In genomic region chr22:43152001-43152354, GRCh38 we compare ENCODE assay signal across 8 cellular contexts. TPM values are rescaled to one million over a fixed set of nuclear protein-coding genes. Genes with fewer than 3 reads are reported as not detected.
DNase-seq lines count a peak whose midpoint lies in the region; ATAC-seq, FAIRE-seq and TF ChIP-seq lines count a peak whose summit lies in the region.

No MANE protein-coding gene starts in this region.

- in situ Hi-C loops in K562 (cut with MboI): no loop called here

- POLR2A ChIA-PET in K562 (lab: Yijun Ruan, JAX): no interaction called here

- no peak for TF ChIP-seq RAD21 in K562 (CRISPR knock-in tag; conservative IDR thresholded peaks at IDR 0.05 in 1 of 2, IDR thresholded peaks at IDR 0.05 in 1 of 2)

- CTCF ChIA-PET in K562 (lab: Yijun Ruan, JAX; ENCODE audit: low intra/inter-chr PET ratio): no interaction called here

- H4K5ac ChIP-seq in mesendoderm (ENCODE audit: low read length): no peak overlapping the region

- H3K9me1 ChIP-seq in K562 (ENCODE audit: control insufficient read depth, insufficient read depth, low read length): no peaks in the 10 kb centered on the region

- TF ChIP-seq CTCF in K562 (IDR thresholded peaks at IDR 0.05 in 2 of 3, conservative IDR thresholded peaks at IDR 0.05 in 1 of 3; ENCODE audit: insufficient read depth in 2 of 3, low read depth in 1 of 3, low read length in 3 of 3) (no peak), vagina (IDR thresholded peaks at IDR 0.05) (no peak)

- 0 out of 2 replicates have a peak, but pooled peaks cover 3% of the 10 kb centered on the region for H4K20me1 ChIP-seq in K562 (replicated peaks; ENCODE audit: control insufficient read depth, insufficient read depth, low read length)

- H3K79me2 ChIP-seq in K562 (ENCODE audit: control insufficient read depth, insufficient read depth, low read length): peaks cover 30% of the 10 kb centered on the region
- H3K79me2 ChIP-seq in mesendoderm (ENCODE audit: control insufficient read depth, insufficient read depth, low read length): no peaks in the 10 kb centered on the region

- peak; percentile 23 for DNase-seq in stimulated activated CD4-positive, alpha-beta T cell treated with anti-CD3 and anti-CD28 coated beads, Interleukin-15, amount 100 ng/mL, for 24 hours
- DNase-seq in stimulated activated CD4-positive, alpha-beta T cell treated with anti-CD3 and anti-CD28 coated beads, Interleukin-2, amount 100 ng/mL, for 48 hours: no peak
- DNase-seq in K562 (ENCODE audit: extremely low read depth in 1 of 4, low spot score in 3 of 4) (no peak), mesendoderm (peak; percentile 19), vagina (ENCODE audit: extremely low spot score in 2 of 2) (no peak), NCI-H2107 treated with DMSO at 0.1 percent for 48 hours (lab: John Stamatoyannopoulos, UW; ENCODE audit: unreplicated experiment) (no peak), Ammon's horn (ENCODE audit: low spot score) (no peak)

- H3K4me2 ChIP-seq in K562 (ENCODE audit: insufficient read depth, low read length) (peak overlapping the region; percentile 85), mesendoderm (ENCODE audit: low read length) (peak overlapping the region; percentile 70)

- H3K23ac ChIP-seq in mesendoderm (ENCODE audit: low read length): no peak overlapping the region

- H3K4me1 ChIP-seq in K562 (replicated peaks in 1 of 2; ENCODE audit: control insufficient read depth in 2 of 2, insufficient read depth in 2 of 2, low read length in 2 of 2): peaks cover 0 to 42% of the 10 kb centered on the region in 2 experiments; a peak in 3 of 5 replicates
- H3K4me1 ChIP-seq in mesendoderm (ENCODE audit: control insufficient read depth, low read depth, low read length): no peaks in the 10 kb centered on the region
- peaks cover 58% of the 10 kb centered on the region for H3K4me1 ChIP-seq in vagina

- H2AFZ ChIP-seq in K562 (ENCODE audit: low read depth, low read length): peak overlapping the region; percentile 83

- H3K9ac ChIP-seq in K562 (ENCODE audit: insufficient read depth in 1 of 2, low read depth in 2 of 2, low read length in 2 of 2): peak overlapping the region; percentile 82 to 96
- H3K9ac ChIP-seq in mesendoderm (ENCODE audit: low read length): peak overlapping the region; percentile 56

- no TSS peak for BruUV-seq in K562 (replicated peaks; lab: Mats Ljungman, UMichigan)

- H2BK15ac ChIP-seq in mesendoderm (replicated peaks; ENCODE audit: low read depth): no peak overlapping the region

- H3K4ac ChIP-seq in mesendoderm (ENCODE audit: low read depth, low read length): no peak overlapping the region

- peak overlapping the region; percentile 76 for H3K27ac ChIP-seq in K562 (ENCODE audit: extremely low read depth, low read depth, low read length)
- H3K27ac ChIP-seq in mesendoderm (ENCODE audit: low read depth, low read length): no peak overlapping the region
- peak overlapping the region; percentile 95 for H3K27ac ChIP-seq in vagina

- H3K79me1 ChIP-seq in mesendoderm (ENCODE audit: low read length): no peaks in the 10 kb centered on the region

- intact Hi-C loops in K562 (cut with micrococcal nuclease): no loop called here
- intact Hi-C loops in vagina (cut with DNase I): no loop called here

- H3K27me3 ChIP-seq in K562 (ENCODE audit: control insufficient read depth in 2 of 2, insufficient read depth in 2 of 2, low read length in 2 of 2): no peaks in the 10 kb centered on the region
- H3K27me3 ChIP-seq in mesendoderm (ENCODE audit: insufficient read depth, low read length, poor library complexity): no peaks in the 10 kb centered on the region
- no peaks in the 10 kb centered on the region for H3K27me3 ChIP-seq in vagina

- H3K36me3 ChIP-seq in K562 (ENCODE audit: control insufficient read depth, insufficient read depth, low read length): no peaks in the 10 kb centered on the region
- H3K36me3 ChIP-seq in mesendoderm (ENCODE audit: control insufficient read depth, insufficient read depth, low read length): no peaks in the 10 kb centered on the region
- no peaks in the 10 kb centered on the region for H3K36me3 ChIP-seq in vagina

- H4K8ac ChIP-seq in mesendoderm (ENCODE audit: low read depth, low read length): no peak overlapping the region

- TF ChIP-seq POLR2A in K562 (conservative IDR thresholded peaks at IDR 0.05) (no peak), vagina (IDR thresholded peaks at IDR 0.05) (no peak)

- WGBS in K562 (ENCODE audit: insufficient coverage, low coverage, missing lambda C conversion rate): 9% methylated on average over 14 of the region's 18 CpGs
- no CpG with 5 or more reads among the region's 18 CpGs for WGBS in mesendoderm (ENCODE audit: extremely low coverage, insufficient coverage, low lambda C conversion rate)

- TF ChIP-seq EP300 in K562 (IDR thresholded peaks at IDR 0.05; ENCODE audit: low read length): no peak

- H2BK5ac ChIP-seq in mesendoderm (ENCODE audit: low read length): no peak overlapping the region

- ATAC-seq in K562: peak; percentile 61
- no peak for ATAC-seq in HG03175 (IDR thresholded peaks at IDR 0.05; ENCODE audit: unreplicated experiment)

- no peaks in the 10 kb centered on the region for H3K9me3 ChIP-seq in K562 (replicated peaks; ENCODE audit: control insufficient read depth, insufficient read depth, low read depth, low read length)
- no peaks in the 10 kb centered on the region for H3K9me3 ChIP-seq in vagina

- FAIRE-seq in K562 (lab: Jason Lieb, UNC): no peak

- H3K18ac ChIP-seq in mesendoderm (ENCODE audit: low read length): no peak overlapping the region

- H3K56ac ChIP-seq in mesendoderm (ENCODE audit: low read length): peak overlapping the region; percentile 90

- H2BK120ac ChIP-seq in mesendoderm (ENCODE audit: low read depth, low read length): no peak overlapping the region

- peak overlapping the region; percentile 24 for H2AK5ac ChIP-seq in mesendoderm (ENCODE audit: low read length)

- H3K4me3 ChIP-seq in K562 (peak overlapping the region; percentile 54), mesendoderm (ENCODE audit: low read length) (no peak overlapping the region), vagina (peak overlapping the region; percentile 66 to 90)

RNA-seq across cellular contexts. Expression of gene TSPO, which starts 0.6 kb away (rescaled TPM):
- total RNA-seq in K562 (2011; cell fraction: chromatin; rRNA removed; ENCODE audit: low replicate concordance): 4.2 and 18.3 TPM in 2 replicates
- 30.4 and 33.7 TPM in 2 replicates for total RNA-seq in K562 (2011; cell fraction: nucleolus; rRNA removed)
- 12.2 and 13.5 TPM in 2 replicates for total RNA-seq in K562 (2011; cell fraction: nucleoplasm; rRNA removed)
- 108 and 141 TPM in 2 replicates for total RNA-seq in K562 (2014; rRNA removed)
- 6.0 and 7.2 TPM in 2 replicates for total RNA-seq in K562 (2014; rRNA removed; fragmentation: Illumina TruSeq; extraction: Trizol)
- 25.3 and 29.2 TPM in 2 replicates for total RNA-seq in K562 (2015; rRNA removed; fragmentation: Illumina TruSeq; extraction: Trizol)
- 81.7 and 82.4 TPM in 2 replicates for total RNA-seq in K562 (2021)
- 29.0 and 49.9 TPM in 2 replicates for polyA plus RNA-seq in K562 (2011; rRNA removed)
- 81.9 and 251 TPM in 2 replicates for polyA plus RNA-seq in K562 (2011; cell fraction: cytosol; rRNA removed)
- polyA plus RNA-seq in K562 (2011; cell fraction: nucleus; rRNA removed): 42.5 and 50.8 TPM in 2 replicates
- polyA plus RNA-seq in K562 (2012): 45.5 and 82.4 TPM in 2 replicates
- 11.5 and 38.8 TPM in 2 replicates for polyA plus RNA-seq in K562 (2014; fragmentation: Illumina TruSeq; extraction: Trizol)
- polyA plus RNA-seq in K562 (2014; fragmentation: Nextera tagmentation; extraction: Ambion mirVana): 10 to 100 TPM in 1 of 2 experiments, 1 to 10 TPM in 1; 4.9 to 18.0 TPM
- polyA plus RNA-seq in K562 (2014; rRNA removed): 126 and 139 TPM in 2 replicates
- polyA minus RNA-seq in K562 (2011; rRNA and poly(A)+ RNA removed): 2.7 and 3.9 TPM in 2 replicates
- 15.2 and 30.7 TPM in 2 replicates for polyA minus RNA-seq in K562 (2011; cell fraction: cytosol; rRNA and poly(A)+ RNA removed)
- 7.3 and 7.7 TPM in 2 replicates for polyA minus RNA-seq in K562 (2011; cell fraction: nucleus; rRNA and poly(A)+ RNA removed)
- 8.7 TPM for polyA plus RNA-seq in mesendoderm (2013, experiment 1 of 2)
- 8.6 TPM for polyA plus RNA-seq in mesendoderm (2013, experiment 2 of 2)
- 524 TPM for total RNA-seq in vagina

RNA-seq across cellular contexts. Expression of gene MCAT, which starts 8.8 kb away (rescaled TPM):
- total RNA-seq in K562 (2011; cell fraction: chromatin; rRNA removed; ENCODE audit: low replicate concordance): 25.0 and 49.3 TPM in 2 replicates
- 30.9 and 31.7 TPM in 2 replicates for total RNA-seq in K562 (2011; cell fraction: nucleolus; rRNA removed)
- 31.2 and 31.8 TPM in 2 replicates for total RNA-seq in K562 (2011; cell fraction: nucleoplasm; rRNA removed)
- 23.7 and 28.4 TPM in 2 replicates for total RNA-seq in K562 (2014; rRNA removed)
- 8.1 and 9.6 TPM in 2 replicates for total RNA-seq in K562 (2014; rRNA removed; fragmentation: Illumina TruSeq; extraction: Trizol)
- total RNA-seq in K562 (2015; rRNA removed; fragmentation: Illumina TruSeq; extraction: Trizol): 11.7 and 12.4 TPM in 2 replicates
- total RNA-seq in K562 (2021): 26.3 and 27.8 TPM in 2 replicates
- 13.9 and 14.0 TPM in 2 replicates for polyA plus RNA-seq in K562 (2011; rRNA removed)
- polyA plus RNA-seq in K562 (2011; cell fraction: cytosol; rRNA removed): 17.7 and 40.8 TPM in 2 replicates
- 13.2 and 14.3 TPM in 2 replicates for polyA plus RNA-seq in K562 (2011; cell fraction: nucleus; rRNA removed)
- 12.8 and 15.3 TPM in 2 replicates for polyA plus RNA-seq in K562 (2012)
- 15.0 TPM in 2 replicates for polyA plus RNA-seq in K562 (2014; fragmentation: Illumina TruSeq; extraction: Trizol)
- 1 to 10 TPM; 3.3 to 4.6 TPM for polyA plus RNA-seq in K562 (2014; fragmentation: Nextera tagmentation; extraction: Ambion mirVana)
- polyA plus RNA-seq in K562 (2014; rRNA removed): 25.3 and 27.7 TPM in 2 replicates
- polyA minus RNA-seq in K562 (2011; rRNA and poly(A)+ RNA removed): 15.7 and 17.6 TPM in 2 replicates
- polyA minus RNA-seq in K562 (2011; cell fraction: cytosol; rRNA and poly(A)+ RNA removed): 9.4 and 11.2 TPM in 2 replicates
- 8.2 and 15.8 TPM in 2 replicates for polyA minus RNA-seq in K562 (2011; cell fraction: nucleus; rRNA and poly(A)+ RNA removed)
- 10.6 TPM for polyA plus RNA-seq in mesendoderm (2013, experiment 1 of 2)
- polyA plus RNA-seq in mesendoderm (2013, experiment 2 of 2): 11.2 TPM
- 22.8 TPM for total RNA-seq in vagina

RNA-seq across cellular contexts. Expression of gene TTLL12, which starts 35.0 kb away (rescaled TPM):
- 25.0 and 72.9 TPM in 2 replicates for total RNA-seq in K562 (2011; cell fraction: chromatin; rRNA removed; ENCODE audit: low replicate concordance)
- total RNA-seq in K562 (2011; cell fraction: nucleolus; rRNA removed): 53.6 and 60.0 TPM in 2 replicates
- total RNA-seq in K562 (2011; cell fraction: nucleoplasm; rRNA removed): 38.6 and 40.0 TPM in 2 replicates
- total RNA-seq in K562 (2014; rRNA removed): 110 and 158 TPM in 2 replicates
- total RNA-seq in K562 (2014; rRNA removed; fragmentation: Illumina TruSeq; extraction: Trizol): 15.6 and 19.4 TPM in 2 replicates
- 43.0 and 46.7 TPM in 2 replicates for total RNA-seq in K562 (2015; rRNA removed; fragmentation: Illumina TruSeq; extraction: Trizol)
- 125 and 128 TPM in 2 replicates for total RNA-seq in K562 (2021)
- polyA plus RNA-seq in K562 (2011; rRNA removed): 34.1 and 51.4 TPM in 2 replicates
- polyA plus RNA-seq in K562 (2011; cell fraction: cytosol; rRNA removed): 41.6 and 126 TPM in 2 replicates
- 57.2 and 116 TPM in 2 replicates for polyA plus RNA-seq in K562 (2011; cell fraction: nucleus; rRNA removed)
- 74.1 and 75.9 TPM in 2 replicates for polyA plus RNA-seq in K562 (2012)
- polyA plus RNA-seq in K562 (2014; fragmentation: Illumina TruSeq; extraction: Trizol): 70.4 and 136 TPM in 2 replicates
- polyA plus RNA-seq in K562 (2014; fragmentation: Nextera tagmentation; extraction: Ambion mirVana): 1 to 10 TPM; 1.3 to 1.6 TPM
- polyA plus RNA-seq in K562 (2014; rRNA removed): 75.2 and 82.3 TPM in 2 replicates
- 18.4 and 27.6 TPM in 2 replicates for polyA minus RNA-seq in K562 (2011; rRNA and poly(A)+ RNA removed)
- polyA minus RNA-seq in K562 (2011; cell fraction: cytosol; rRNA and poly(A)+ RNA removed): 57.8 and 61.9 TPM in 2 replicates
- polyA minus RNA-seq in K562 (2011; cell fraction: nucleus; rRNA and poly(A)+ RNA removed): 24.0 and 25.8 TPM in 2 replicates
- polyA plus RNA-seq in mesendoderm (2013, experiment 1 of 2): 58.0 TPM
- polyA plus RNA-seq in mesendoderm (2013, experiment 2 of 2): 56.8 TPM
- total RNA-seq in vagina: 56.2 TPM

RNA-seq across cellular contexts. Expression of gene BIK, which starts 41.4 kb away (rescaled TPM):
- not detected in 2 replicates for total RNA-seq in K562 (2011; cell fraction: chromatin; rRNA removed; ENCODE audit: low replicate concordance)
- total RNA-seq in K562 (2011; cell fraction: nucleolus; rRNA removed): 0.33 TPM in 1 of 2 replicates, not detected in the other
- total RNA-seq in K562 (2011; cell fraction: nucleoplasm; rRNA removed): not detected in 2 replicates
- total RNA-seq in K562 (2014; rRNA removed): 0.18 and 0.69 TPM in 2 replicates
- total RNA-seq in K562 (2014; rRNA removed; fragmentation: Illumina TruSeq; extraction: Trizol): 0.15 and 0.19 TPM in 2 replicates
- total RNA-seq in K562 (2015; rRNA removed; fragmentation: Illumina TruSeq; extraction: Trizol): not detected in 2 replicates
- total RNA-seq in K562 (2021): 0.20 and 0.22 TPM in 2 replicates
- polyA plus RNA-seq in K562 (2011; rRNA removed): 0.08 and 0.34 TPM in 2 replicates
- polyA plus RNA-seq in K562 (2011; cell fraction: cytosol; rRNA removed): 0.58 and 0.78 TPM in 2 replicates
- 0.41 TPM in 1 of 2 replicates, not detected in the other for polyA plus RNA-seq in K562 (2011; cell fraction: nucleus; rRNA removed)
- polyA plus RNA-seq in K562 (2012): 0.10 and 0.18 TPM in 2 replicates
- not detected in 2 replicates for polyA plus RNA-seq in K562 (2014; fragmentation: Illumina TruSeq; extraction: Trizol)
- polyA plus RNA-seq in K562 (2014; fragmentation: Nextera tagmentation; extraction: Ambion mirVana): not detected
- polyA plus RNA-seq in K562 (2014; rRNA removed): 0.23 and 0.28 TPM in 2 replicates
- not detected in 2 replicates for polyA minus RNA-seq in K562 (2011; rRNA and poly(A)+ RNA removed)
- not detected in 2 replicates for polyA minus RNA-seq in K562 (2011; cell fraction: cytosol; rRNA and poly(A)+ RNA removed)
- not detected in 2 replicates for polyA minus RNA-seq in K562 (2011; cell fraction: nucleus; rRNA and poly(A)+ RNA removed)
- 0.48 TPM for polyA plus RNA-seq in mesendoderm (2013, experiment 1 of 2)
- polyA plus RNA-seq in mesendoderm (2013, experiment 2 of 2): 0.39 TPM
- not detected for total RNA-seq in vagina

Comparison
In these comparisons a context has a peak if more than half of its experiments do, and no peak if none do; other contexts are left out.
1. DNase-seq: peak in stimulated activated CD4-positive, alpha-beta T cell treated with anti-CD3 and anti-CD28 coated beads, Interleukin-15, amount 100 ng/mL, for 24 hours (single experiment) and mesendoderm (single experiment); none in stimulated activated CD4-positive, alpha-beta T cell treated with anti-CD3 and anti-CD28 coated beads, Interleukin-2, amount 100 ng/mL, for 48 hours (0 of 2), K562 (0 of 4), vagina (0 of 2), NCI-H2107 treated with DMSO at 0.1 percent for 48 hours (single experiment) and Ammon's horn (single experiment).